Comparison of ENCODE assay signal across 8 cellular contexts in the genomic region with DNA sequence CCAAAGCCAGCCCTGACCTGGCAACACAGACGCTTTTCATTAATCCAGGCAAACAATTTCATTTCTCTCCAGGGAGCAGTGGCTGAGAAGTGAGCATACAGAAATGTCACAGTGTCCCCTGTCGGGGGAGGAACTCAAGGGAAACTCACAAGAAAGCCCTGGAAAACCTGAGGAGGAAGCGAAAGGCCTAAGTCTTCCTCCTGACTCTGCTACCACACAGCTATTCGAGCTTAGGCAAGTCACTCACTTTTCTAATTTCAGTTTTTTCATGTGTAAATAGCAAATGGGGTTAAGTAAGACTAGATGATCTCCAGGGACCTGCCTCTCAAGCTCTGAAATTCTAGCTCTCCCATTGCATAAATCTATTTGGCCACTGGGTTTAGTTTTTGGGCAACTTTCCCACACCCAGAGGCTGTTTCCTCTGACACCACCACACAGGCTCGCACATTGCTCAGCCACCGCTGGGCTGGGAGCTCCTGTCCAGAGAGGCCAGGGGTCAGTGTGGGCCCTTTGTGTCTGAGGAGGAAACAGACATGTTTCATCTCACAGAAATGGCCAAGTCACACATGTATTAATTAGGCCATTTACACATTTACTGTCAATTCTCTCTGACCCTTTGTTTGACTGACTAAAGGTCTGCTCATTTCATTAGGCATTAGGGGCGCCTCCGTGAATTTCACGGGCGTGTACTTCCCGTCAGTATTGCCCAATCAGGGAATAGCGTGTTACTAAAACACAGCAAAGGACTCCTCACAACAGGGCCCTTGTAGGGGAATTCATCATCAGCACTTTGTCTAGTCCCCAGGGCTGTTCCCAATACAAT. TPM values are rescaled to one million over a fixed set of nuclear protein-coding genes. Genes with fewer than 3 reads are reported as not detected.
DNase-seq lines count a peak whose midpoint lies in the region; ATAC-seq, FAIRE-seq and TF ChIP-seq lines count a peak whose summit lies in the region.

No MANE protein-coding gene starts in this region.

- no peaks in the 10 kb centered on the region for H3K27me3 ChIP-seq in neutrophil

- peak; percentile 66 for ATAC-seq in esophagus mucosa

- no peak for TF ChIP-seq POLR2A in H54 (IDR thresholded peaks at IDR 0.05; ENCODE audit: low read depth, low read length)

- peak overlapping the region; percentile 73 for H3K27ac ChIP-seq in neutrophil

- TF ChIP-seq CTCF in neutrophil (IDR thresholded peaks at IDR 0.05), result no peak

- H3K36me3 ChIP-seq in neutrophil, result peaks cover 92% of the 10 kb centered on the region

- peak; percentile 76 for DNase-seq in ACHN
- DNase-seq in H54 (ENCODE audit: insufficient read length, low spot score), result peak; percentile 99
- DNase-seq in SKM-1 treated with dmso at 0.1 percent for 144 hours (lab: John Stamatoyannopoulos, UW; ENCODE audit: unreplicated experiment), result peak; percentile 9
- no peak for DNase-seq in NOMO-1 treated with DMSO at 0.1 percent for 48 hours (lab: John Stamatoyannopoulos, UW; ENCODE audit: unreplicated experiment)
- no peak for DNase-seq in activated T-cell treated with anti-CD3 and anti-CD28 coated beads for 4 hours
- no peak for DNase-seq in stimulated activated naive CD4-positive, alpha-beta T cell (lab: John Stamatoyannopoulos, UW)

- H3K9me3 ChIP-seq in neutrophil, result no peaks in the 10 kb centered on the region

- no peak overlapping the region for H3K4me3 ChIP-seq in neutrophil (ENCODE audit: low read depth in 1 of 2, low read length in 1 of 2)

- H3K4me1 ChIP-seq in neutrophil (ENCODE audit: control insufficient read depth in 1 of 2, insufficient read depth in 1 of 2, low read depth in 1 of 2, low read length in 1 of 2), result peaks cover 30 to 38% of the 10 kb centered on the region in 2 experiments

- in situ Hi-C loops in ACHN (cut with HindIII; ENCODE audit: low pct_ligation_motif_present, low pct_unique_long_range_greater_than_20kb, low sequenced_read_pairs), result no loop called here

- FAIRE-seq in H54 (lab: Jason Lieb, UNC), result peak; percentile 53

RNA-seq across cellular contexts. Expression of gene PNMA1, which starts 9.8 kb away (rescaled TPM):
- total RNA-seq in esophagus mucosa, result 11.6 TPM

Comparison
In these comparisons a context has a peak if more than half of its experiments do, and no peak if none do; other contexts are left out.
1. DNase-seq: peak in ACHN (single experiment), H54 (single experiment) and SKM-1 treated with dmso at 0.1 percent for 144 hours (single experiment); none in NOMO-1 treated with DMSO at 0.1 percent for 48 hours (single experiment), activated T-cell treated with anti-CD3 and anti-CD28 coated beads for 4 hours (single experiment) and stimulated activated naive CD4-positive, alpha-beta T cell (0 of 6).